In the genomic region with DNA sequence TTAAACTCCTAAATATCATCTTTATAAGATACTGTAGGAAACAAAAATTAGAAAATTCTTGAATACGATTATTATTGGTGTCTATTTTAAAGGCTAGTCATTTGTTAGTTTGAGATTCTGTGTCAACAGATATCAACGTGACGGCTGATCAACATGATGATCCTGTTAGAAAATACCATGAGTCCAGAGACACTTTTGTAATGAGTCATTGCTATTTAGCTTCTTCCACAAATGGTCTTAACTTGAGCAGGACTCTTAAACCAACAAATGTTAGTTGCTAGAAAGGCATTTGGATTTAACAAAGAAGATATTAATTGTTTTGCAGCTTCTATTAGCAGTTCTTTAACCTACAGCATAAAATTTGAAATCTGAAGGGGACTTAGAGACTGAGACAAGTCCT, we compare ENCODE assay signal across 13 cellular contexts.
DNase-seq lines count a peak whose midpoint lies in the region; ATAC-seq and TF ChIP-seq lines count a peak whose summit lies in the region.
"Had no signal": no experiment of that assay in that cellular context is flagged by ENCODE, and none has a peak within 500 bp of the region (broad histone marks: within the 10 kb centered on the region; RNA-seq: fewer than 3 reads in every experiment).

No MANE protein-coding gene starts in this region.

- POLR2A ChIA-PET in PC-9 (lab: Charles Lee; ENCODE audit: unreplicated experiment): interaction anchor here (0.6 to 0.7 kb wide), 3 partner anchors 129 to 624 kb away, joined by 4 to 13 read pairs (median 5); no protein-coding TSS in a partner anchor

- no TSS peak for BruUV-seq in PC-9 (replicated peaks; lab: Mats Ljungman, UMichigan)

- H3K9me3 Mint-ChIP-seq in osteocyte (ENCODE audit: unreplicated experiment): peaks cover 13% of the 10 kb centered on the region
- H3K9me3 Mint-ChIP-seq in progenitor cell of endocrine pancreas (ENCODE audit: low read depth): no peaks in the 10 kb centered on the region
- no peaks in the 10 kb centered on the region for H3K9me3 Mint-ChIP-seq in neural progenitor cell

- H3K36me3 Mint-ChIP-seq in osteocyte (ENCODE audit: unreplicated experiment): no peaks in the 10 kb centered on the region
- no peaks in the 10 kb centered on the region for H3K36me3 Mint-ChIP-seq in progenitor cell of endocrine pancreas (ENCODE audit: insufficient read depth)
- H3K36me3 Mint-ChIP-seq in neural progenitor cell: no peaks in the 10 kb centered on the region

- H3K27me3 Mint-ChIP-seq in osteocyte (ENCODE audit: unreplicated experiment) (no peaks in the 10 kb centered on the region), progenitor cell of endocrine pancreas (no peaks in the 10 kb centered on the region), neural progenitor cell (ENCODE audit: insufficient read depth, low read depth) (no peaks in the 10 kb centered on the region)

- peaks cover 66% of the 10 kb centered on the region for H3K4me1 Mint-ChIP-seq in osteocyte (ENCODE audit: unreplicated experiment)
- H3K4me1 Mint-ChIP-seq in progenitor cell of endocrine pancreas (ENCODE audit: low read depth): peaks cover 1% of the 10 kb centered on the region
- H3K4me1 Mint-ChIP-seq in neural progenitor cell: peaks cover 11% of the 10 kb centered on the region

- H3K36me3 ChIP-seq in PC-9 (ENCODE audit: low read depth) (no peaks in the 10 kb centered on the region), neural progenitor cell (no peaks in the 10 kb centered on the region)
- H3K36me3 ChIP-seq: neutrophil had no signal

- peak; percentile 94 for DNase-seq in EH (ENCODE audit: low read depth)
- DNase-seq in PC-9: peak in 1 of 2 experiments; percentile 83
- peak; percentile 86 for DNase-seq in epithelial cell of proximal tubule (ENCODE audit: low read depth)
- no peak for DNase-seq in osteocyte (ENCODE audit: extremely low spot score, unreplicated experiment)
- DNase-seq in NCI-H510A (lab: John Stamatoyannopoulos, UW): no peak
- DNase-seq in progenitor cell of endocrine pancreas (ENCODE audit: low spot score, unreplicated experiment): no peak
- no peak for DNase-seq in neural progenitor cell (ENCODE audit: low spot score)
- DNase-seq: activated CD4-positive, alpha-beta T cell treated with anti-CD3 and anti-CD28 coated beads for 36 hours; activated naive CD4-positive, alpha-beta T cell; dorsolateral prefrontal cortex; SHP77 treated with DMSO at 0.1 percent for 48 hours had no signal

- CTCF ChIA-PET in PC-9 (lab: Charles Lee): no interaction called here

- H3F3A ChIP-seq in PC-9 (ENCODE audit: insufficient read depth, low read depth) (peaks cover 18% of the 10 kb centered on the region; the same call in 1 of the 2 replicates), neural progenitor cell (ENCODE audit: low read depth) (peaks cover 5% of the 10 kb centered on the region)

- H3K4me3 Mint-ChIP-seq in osteocyte (ENCODE audit: unreplicated experiment) (no peak overlapping the region), progenitor cell of endocrine pancreas (ENCODE audit: low read depth) (no peak overlapping the region), neural progenitor cell (no peak overlapping the region)
- H3K4me3 Mint-ChIP-seq: activated CD4-positive, alpha-beta T cell treated with anti-CD3 and anti-CD28 coated beads for 36 hours had no signal

- H3K27ac ChIP-seq in PC-9: peak overlapping the region; percentile 8; the same call in 1 of the 2 replicates
- H3K27ac ChIP-seq in neural progenitor cell: no peak overlapping the region
- H3K27ac ChIP-seq: dorsolateral prefrontal cortex, neutrophil had no signal

- no peaks in the 10 kb centered on the region for H3K27me3 ChIP-seq in PC-9 (ENCODE audit: insufficient read depth, low read depth)
- no peaks in the 10 kb centered on the region for H3K27me3 ChIP-seq in neural progenitor cell
- H3K27me3 ChIP-seq: dorsolateral prefrontal cortex, neutrophil had no signal

- H3K4me3 ChIP-seq in PC-9 (no peak overlapping the region), epithelial cell of proximal tubule (ENCODE audit: low read depth, low read length) (no peak overlapping the region), neural progenitor cell (no peak overlapping the region)
- H3K4me3 ChIP-seq: dorsolateral prefrontal cortex had no signal

- H3K27ac Mint-ChIP-seq in osteocyte (ENCODE audit: unreplicated experiment) (peak overlapping the region; percentile 85), progenitor cell of endocrine pancreas (no peak overlapping the region), neural progenitor cell (no peak overlapping the region)
- H3K27ac Mint-ChIP-seq: activated CD4-positive, alpha-beta T cell treated with anti-CD3 and anti-CD28 coated beads for 36 hours had no signal

- H3K9me3 ChIP-seq in PC-9 (ENCODE audit: insufficient read depth, low read depth): peaks cover 24% of the 10 kb centered on the region; the same call in 1 of the 2 replicates
- no peaks in the 10 kb centered on the region for H3K9me3 ChIP-seq in neural progenitor cell (ENCODE audit: low read depth)
- H3K9me3 ChIP-seq: neutrophil had no signal

- no peak for ATAC-seq in HG03565 (IDR thresholded peaks at IDR 0.05; ENCODE audit: unreplicated experiment)
- ATAC-seq: activated CD4-positive, alpha-beta T cell treated with anti-CD3 and anti-CD28 coated beads for 36 hours had no signal

- H3K9me2 ChIP-seq in PC-9 (ENCODE audit: insufficient read depth): no peaks in the 10 kb centered on the region

- peak overlapping the region; percentile 6; the same call in 1 of the 2 replicates for H3K4me2 ChIP-seq in PC-9
- H3K4me2 ChIP-seq in neural progenitor cell: no peak overlapping the region

- H2AFZ ChIP-seq in PC-9: no peak overlapping the region
- no peak overlapping the region for H2AFZ ChIP-seq in neural progenitor cell (replicated peaks)

- TF ChIP-seq CTCF in PC-9 (conservative IDR thresholded peaks at IDR 0.05) (no peak), epithelial cell of proximal tubule (conservative IDR thresholded peaks at IDR 0.05; ENCODE audit: low read depth, low read length) (no peak), osteocyte (IDR thresholded peaks at IDR 0.05) (no peak), progenitor cell of endocrine pancreas (IDR thresholded peaks at IDR 0.05; ENCODE audit: unreplicated experiment) (no peak), neural progenitor cell (IDR thresholded peaks at IDR 0.05) (no peak)

- intact Hi-C loops in PC-9 (cut with micrococcal nuclease; ENCODE audit: unreplicated experiment): loop anchor here (1.0 kb wide), 1 partner anchor 13 kb away; no protein-coding TSS in a partner anchor

- H3K4me1 ChIP-seq in PC-9 (replicated peaks; ENCODE audit: insufficient read depth) (peaks cover 31% of the 10 kb centered on the region), neural progenitor cell (no peaks in the 10 kb centered on the region)

- H3K79me2 ChIP-seq in PC-9 (ENCODE audit: low read depth) (no peaks in the 10 kb centered on the region), neural progenitor cell (ENCODE audit: low read depth) (no peaks in the 10 kb centered on the region)

- H4K20me1 ChIP-seq in PC-9 (ENCODE audit: insufficient read depth): no peaks in the 10 kb centered on the region
- no peaks in the 10 kb centered on the region for H4K20me1 ChIP-seq in neural progenitor cell (ENCODE audit: low read depth)

- no peak overlapping the region for H3K9ac ChIP-seq in neural progenitor cell

Comparison
In these comparisons a context has a peak if more than half of its experiments do, and no peak if none do; other contexts are left out.
1. DNase-seq: peak in EH (single experiment) and epithelial cell of proximal tubule (single experiment); none in osteocyte (single experiment), NCI-H510A (single experiment), progenitor cell of endocrine pancreas (single experiment) and neural progenitor cell (single experiment).